Comparison of ENCODE assay signal across 11 cellular contexts in the genomic region with DNA sequence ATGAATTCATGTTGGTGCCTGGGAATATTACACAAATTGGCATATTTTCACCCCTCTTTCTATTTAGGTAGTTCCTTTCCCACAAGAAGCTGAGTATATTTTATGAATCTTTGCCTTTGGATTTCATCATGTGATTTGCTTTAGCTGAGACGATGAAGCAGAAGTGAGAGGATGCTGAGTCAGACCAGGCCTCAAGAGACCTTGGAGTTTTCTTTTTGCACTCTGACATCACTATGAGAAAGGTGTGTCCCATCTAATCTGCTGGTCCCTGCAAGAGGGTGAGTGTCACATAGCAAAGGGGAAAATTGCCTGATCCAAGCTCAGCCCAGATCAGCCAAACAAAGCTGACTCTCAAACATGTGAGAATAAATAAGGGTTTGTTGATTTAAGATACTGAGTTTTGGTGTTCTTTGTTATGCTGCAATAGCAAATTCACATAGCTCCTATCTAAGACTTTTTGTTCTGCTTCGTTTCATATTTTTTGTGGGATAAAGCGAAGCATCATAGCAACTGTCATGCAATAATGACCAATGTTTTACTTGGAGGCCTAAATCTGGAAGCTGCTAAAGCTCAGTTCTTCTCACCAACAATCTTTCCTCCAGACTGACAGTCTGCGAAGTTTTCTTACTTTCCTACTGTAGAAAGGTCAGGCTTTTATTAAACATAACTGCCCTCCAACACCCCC.
DNase-seq lines count a peak whose midpoint lies in the region; ATAC-seq, FAIRE-seq and TF ChIP-seq lines count a peak whose summit lies in the region.
"Had no signal": no experiment of that assay in that cellular context is flagged by ENCODE, and none has a peak within 500 bp of the region (broad histone marks: within the 10 kb centered on the region; RNA-seq: fewer than 3 reads in every experiment).

No MANE protein-coding gene starts in this region.

- DNase-seq in GM12891 (ENCODE audit: insufficient read length, low spot score) (peak; percentile 0), NCI-H226 (peak; percentile 59), foreskin keratinocyte (peak; percentile 49 to 78), middle frontal gyrus (ENCODE audit: extremely low spot score, low spot score) (no peak), LoVo (ENCODE audit: low spot score) (no peak), hippocampal formation (lab: John Stamatoyannopoulos, UW) (no peak)
- no peak for DNase-seq in stimulated activated CD8-positive, alpha-beta memory T cell treated with anti-CD3 and anti-CD28 coated beads, Interleukin-4, amount 100 ng/mL, for 48 hours
- DNase-seq: left lung, NCI-H2029 treated with DMSO at 0.1 percent for 48 hours, right lobe of liver had no signal

- TF ChIP-seq CTCF in foreskin keratinocyte (conservative IDR thresholded peaks at IDR 0.05) = no peak

- peak; percentile 99 for ATAC-seq in HG02610 (IDR thresholded peaks at IDR 0.05; ENCODE audit: unreplicated experiment)
- ATAC-seq in foreskin keratinocyte = peak; percentile 94
- ATAC-seq: left lung, right lobe of liver had no signal

- H3K27ac ChIP-seq in foreskin keratinocyte = no peak overlapping the region
- H3K27ac ChIP-seq: left lung, right lobe of liver had no signal

- no peaks in the 10 kb centered on the region for H3K27me3 ChIP-seq in foreskin keratinocyte
- H3K27me3 ChIP-seq: left lung, right lobe of liver had no signal

- H3K4me1 ChIP-seq in foreskin keratinocyte = no peaks in the 10 kb centered on the region
- H3K4me1 ChIP-seq: left lung, right lobe of liver had no signal

- FAIRE-seq in GM12891 (lab: Jason Lieb, UNC) = no peak

- TF ChIP-seq POLR2A in GM12891 (IDR thresholded peaks at IDR 0.05; ENCODE audit: low read depth, low read length) = no peak

TF ChIP-seq in GM12891, 5 proteins besides CTCF, POLR2A, EP300 and RAD21:
- TF ChIP-seq SPI1 (IDR thresholded peaks at IDR 0.05; ENCODE audit: low read depth, low read length) = peak; percentile 89
- TF ChIP-seq TAF1 (IDR thresholded peaks at IDR 0.05; ENCODE audit: low read depth, low read length) = no peak

Comparison
In these comparisons a context has a peak if more than half of its experiments do, and no peak if none do; other contexts are left out.
1. DNase-seq: peak in GM12891 (single experiment), NCI-H226 (single experiment) and foreskin keratinocyte (2 of 2); none in middle frontal gyrus (single experiment), stimulated activated CD8-positive, alpha-beta memory T cell treated with anti-CD3 and anti-CD28 coated beads, Interleukin-4, amount 100 ng/mL, for 48 hours (single experiment), LoVo (single experiment) and hippocampal formation (0 of 2).